ENCODE assay signal across 1 cellular context in the genomic region with DNA sequence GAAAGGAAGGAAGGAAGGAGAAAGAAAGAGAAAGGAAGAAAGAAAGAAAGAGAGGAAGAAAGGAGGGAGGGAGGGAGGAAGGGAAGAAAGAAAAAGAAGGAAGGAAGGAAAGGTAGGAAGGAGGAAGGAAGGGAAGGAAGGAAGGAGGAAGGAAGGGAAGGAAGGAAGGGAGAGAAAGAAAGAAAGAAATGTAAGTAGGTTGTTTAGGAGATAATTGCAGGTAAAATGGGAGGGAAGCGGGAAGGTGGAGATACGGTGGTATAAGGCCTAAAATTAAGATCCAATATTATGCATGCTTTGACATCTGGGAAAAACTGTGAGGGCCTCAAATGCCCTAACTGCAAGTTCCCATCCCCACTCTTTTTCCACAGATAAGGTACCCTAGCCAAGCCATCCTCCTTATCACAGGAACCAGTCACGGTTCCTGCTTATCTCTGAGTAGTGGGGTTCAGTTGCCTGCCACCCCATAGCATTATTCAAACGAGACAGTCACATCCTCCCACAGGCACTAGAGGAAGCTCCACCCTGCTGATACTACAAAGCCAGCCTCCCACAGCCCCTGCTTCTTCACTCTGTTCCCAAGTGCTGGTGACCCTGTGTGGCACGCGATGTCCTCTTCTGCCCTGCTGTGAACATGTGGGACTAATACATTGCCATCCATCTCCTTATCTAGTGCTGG.
TF ChIP-seq lines count a peak whose summit lies in the region.

No MANE protein-coding gene starts in this region.

TF ChIP-seq in H1, 55 proteins besides CTCF, POLR2A, EP300 and RAD21:
- TF ChIP-seq EGR1 (IDR thresholded peaks at IDR 0.05; ENCODE audit: borderline replicate concordance, low read depth, low read length) = no peak
- TF ChIP-seq BRCA1 (IDR thresholded peaks at IDR 0.05; ENCODE audit: low read depth, low read length) = no peak
- TF ChIP-seq SP4 (IDR thresholded peaks at IDR 0.05; ENCODE audit: low read length) = no peak
- TF ChIP-seq CBX8 (IDR thresholded peaks at IDR 0.05; ENCODE audit: borderline replicate concordance, low read depth, low read length) = no peak
- no peak for TF ChIP-seq TBP (IDR thresholded peaks at IDR 0.05; ENCODE audit: low read depth, low read length)
- TF ChIP-seq JUND (IDR thresholded peaks at IDR 0.05; ENCODE audit: low read length) = no peak
- no peak for TF ChIP-seq POU5F1 (IDR thresholded peaks at IDR 0.05; ENCODE audit: low read depth, low read length)
